In genomic region chr5:61357745-61358144, GRCh38 we compare ENCODE assay signal across 1 cellular context.
A peak's percentile ranks its signal among the peaks of the same experiment; 100 is the strongest.
TF ChIP-seq lines count a peak whose summit lies in the region.

No MANE protein-coding gene starts in this region.

TF ChIP-seq in K562, 482 proteins besides CTCF, POLR2A, EP300 and RAD21 (continued from another document):
- TF ChIP-seq MTA3 (IDR thresholded peaks at IDR 0.05; ENCODE audit: borderline replicate concordance): no peak
- peak in 1 of 2 experiments; percentile 65; a peak in 1 of 3 replicates for TF ChIP-seq CBX3 (IDR thresholded peaks at IDR 0.05; ENCODE audit: borderline replicate concordance in 1 of 2, low read length in 2 of 2)
- no peak for TF ChIP-seq HMG20A (CRISPR knock-in tag; conservative IDR thresholded peaks at IDR 0.05)
- no peak for TF ChIP-seq ZNF354B (CRISPR knock-in tag; IDR thresholded peaks at IDR 0.05)
- no peak for TF ChIP-seq TEAD2 (tag; IDR thresholded peaks at IDR 0.05)
- no peak for TF ChIP-seq MECOM (CRISPR knock-in tag; IDR thresholded peaks at IDR 0.05)
- TF ChIP-seq SMC3 (conservative IDR thresholded peaks at IDR 0.05; ENCODE audit: insufficient read depth, low read depth, low read length): 0 out of 2 replicates have a peak, but pooled peaks have one; percentile 10
- no peak for TF ChIP-seq CUX1 (CRISPR knock-in tag; IDR thresholded peaks at IDR 0.05)
- TF ChIP-seq FOXP4 (CRISPR knock-in tag; IDR thresholded peaks at IDR 0.05; ENCODE audit: borderline replicate concordance): no peak
- TF ChIP-seq ZBTB40 (IDR thresholded peaks at IDR 0.05): no peak
- no peak for TF ChIP-seq ZBTB40 (CRISPR knock-in tag; IDR thresholded peaks at IDR 0.05)
